1 cellular context compared by ENCODE assay signal in genomic region chr3:189563841-189564563, GRCh38.
A peak's percentile ranks its signal among the peaks of the same experiment; 100 is the strongest.
TF ChIP-seq lines count a peak whose summit lies in the region.

No MANE protein-coding gene starts in this region.

TF ChIP-seq in GM12878, 131 proteins besides CTCF, POLR2A, EP300 and RAD21 (continued from another document and continues in another):
- no peak for TF ChIP-seq PAX8 (IDR thresholded peaks at IDR 0.05)
- TF ChIP-seq RFX5 (IDR thresholded peaks at IDR 0.05; ENCODE audit: low read depth, low read length): no peak
- no peak; the same call in 1 of the 2 replicates for TF ChIP-seq TARDBP (IDR thresholded peaks at IDR 0.05; ENCODE audit: borderline replicate concordance)
- TF ChIP-seq RB1 (IDR thresholded peaks at IDR 0.05; ENCODE audit: borderline replicate concordance): no peak
- TF ChIP-seq NR2F1 (conservative IDR thresholded peaks at IDR 0.05): no peak; the same call in 1 of the 2 replicates
- peak; percentile 91; the same call in 1 of the 2 replicates for TF ChIP-seq CBFB (IDR thresholded peaks at IDR 0.05; ENCODE audit: low read depth)
- TF ChIP-seq PAX5 (IDR thresholded peaks at IDR 0.05; ENCODE audit: borderline replicate concordance, low read depth, low read length): peak; percentile 64; the same call in 1 of the 2 replicates
- peak; percentile 61 for TF ChIP-seq IKZF1 (conservative IDR thresholded peaks at IDR 0.05)
- TF ChIP-seq EZH2 (IDR thresholded peaks at IDR 0.05; ENCODE audit: borderline replicate concordance, control insufficient read depth, low read depth, low read length): 0 out of 2 replicates have a peak, but pooled peaks have one; percentile 45
- TF ChIP-seq MXI1 (IDR thresholded peaks at IDR 0.05; ENCODE audit: low read depth, low read length): no peak
- TF ChIP-seq WRNIP1 (IDR thresholded peaks at IDR 0.05; ENCODE audit: borderline replicate concordance, low read depth, low read length): no peak
- TF ChIP-seq ZNF24 (IDR thresholded peaks at IDR 0.05): no peak
- TF ChIP-seq MTA2 (IDR thresholded peaks at IDR 0.05; ENCODE audit: low read depth): peak; percentile 64; the same call in 1 of the 2 replicates
- peak; percentile 84 for TF ChIP-seq PKNOX1 (IDR thresholded peaks at IDR 0.05)
- no peak for TF ChIP-seq NFXL1 (IDR thresholded peaks at IDR 0.05; ENCODE audit: borderline replicate concordance)
- peak; percentile 63; the same call in 1 of the 2 replicates for TF ChIP-seq DPF2 (IDR thresholded peaks at IDR 0.05)
- TF ChIP-seq ATF2 (IDR thresholded peaks at IDR 0.05; ENCODE audit: low read length): peak; percentile 76
- TF ChIP-seq RELA (IDR thresholded peaks at IDR 0.05; ENCODE audit: borderline replicate concordance, partially characterized antibody): no peak
- TF ChIP-seq ZNF384 (IDR thresholded peaks at IDR 0.05; ENCODE audit: borderline replicate concordance, low read depth, low read length): no peak
- TF ChIP-seq FOXM1 (IDR thresholded peaks at IDR 0.05; ENCODE audit: low read depth, low read length): peak; percentile 89
- no peak; the same call in 1 of the 2 replicates for TF ChIP-seq SMC3 (IDR thresholded peaks at IDR 0.05; ENCODE audit: borderline replicate concordance, low read length)
- TF ChIP-seq NFIC (IDR thresholded peaks at IDR 0.05; ENCODE audit: low read depth, low read length): peak; percentile 92
- no peak for TF ChIP-seq ZBTB11 (CRISPR knock-in tag; IDR thresholded peaks at IDR 0.05)
- TF ChIP-seq SPI1 (IDR thresholded peaks at IDR 0.05; ENCODE audit: borderline replicate concordance, insufficient read depth, low read depth, low read length): no peak
- no peak for TF ChIP-seq ZBED1 (IDR thresholded peaks at IDR 0.05; ENCODE audit: borderline replicate concordance)
- no peak for TF ChIP-seq CHD1 (IDR thresholded peaks at IDR 0.05; ENCODE audit: low read depth, low read length)
- no peak for TF ChIP-seq TCF7 (IDR thresholded peaks at IDR 0.05; ENCODE audit: borderline replicate concordance)
- no peak for TF ChIP-seq ELK1 (IDR thresholded peaks at IDR 0.05; ENCODE audit: low read depth, low read length)
- TF ChIP-seq RBBP5 (conservative IDR thresholded peaks at IDR 0.05): no peak
- TF ChIP-seq CHD4 (IDR thresholded peaks at IDR 0.05): no peak
- no peak for TF ChIP-seq POLR2AphosphoS5 (IDR thresholded peaks at IDR 0.05; ENCODE audit: low read length)
- TF ChIP-seq ATF3 (IDR thresholded peaks at IDR 0.05; ENCODE audit: borderline replicate concordance, extremely low read depth, low read depth, low read length): no peak
- no peak for TF ChIP-seq HDAC6 (IDR thresholded peaks at IDR 0.05; ENCODE audit: unreplicated experiment)
- peak; percentile 69; the same call in 1 of the 2 replicates for TF ChIP-seq TCF12 (IDR thresholded peaks at IDR 0.05; ENCODE audit: low read depth, low read length)
- TF ChIP-seq IKZF2 (IDR thresholded peaks at IDR 0.05): peak; percentile 31 to 78; a peak in 3 of 4 replicates
- TF ChIP-seq YBX1 (IDR thresholded peaks at IDR 0.05): no peak
- TF ChIP-seq TBL1XR1 (IDR thresholded peaks at IDR 0.05; ENCODE audit: low read depth, low read length): peak; percentile 71; the same call in 1 of the 2 replicates
- no peak for TF ChIP-seq CEBPZ (IDR thresholded peaks at IDR 0.05; ENCODE audit: low read depth, low read length)
- no peak for TF ChIP-seq NR2C2 (IDR thresholded peaks at IDR 0.05; ENCODE audit: borderline replicate concordance, control insufficient read depth, insufficient read length, low read depth)
- TF ChIP-seq BACH1 (IDR thresholded peaks at IDR 0.05; ENCODE audit: borderline replicate concordance): no peak
- TF ChIP-seq NRF1 (conservative IDR thresholded peaks at IDR 0.05; ENCODE audit: low read depth, low read length): no peak
- no peak for TF ChIP-seq FOXK2 (IDR thresholded peaks at IDR 0.05)
- TF ChIP-seq SKIL (IDR thresholded peaks at IDR 0.05; ENCODE audit: low read depth, poor library complexity, severe bottlenecking): no peak
- no peak for TF ChIP-seq SMAD5 (IDR thresholded peaks at IDR 0.05; ENCODE audit: low read depth)
- TF ChIP-seq STAT1 (conservative IDR thresholded peaks at IDR 0.05): no peak
- peak; percentile 66; the same call in 1 of the 2 replicates for TF ChIP-seq MLLT1 (IDR thresholded peaks at IDR 0.05)
- 0 out of 2 replicates have a peak, but pooled peaks have one; percentile 55 for TF ChIP-seq MTA3 (IDR thresholded peaks at IDR 0.05; ENCODE audit: borderline replicate concordance, low read length)
- TF ChIP-seq RUNX3 (IDR thresholded peaks at IDR 0.05; ENCODE audit: low read length): peak; percentile 98
- no peak for TF ChIP-seq RCOR1 (conservative IDR thresholded peaks at IDR 0.05; ENCODE audit: low read depth, low read length)
- peak; percentile 64; the same call in 1 of the 2 replicates for TF ChIP-seq PML (IDR thresholded peaks at IDR 0.05; ENCODE audit: low read length)
- peak; percentile 69; the same call in 1 of the 2 replicates for TF ChIP-seq CREM (IDR thresholded peaks at IDR 0.05; ENCODE audit: low read depth)
- TF ChIP-seq GABPA (IDR thresholded peaks at IDR 0.05; ENCODE audit: low read depth): no peak
- no peak for TF ChIP-seq BMI1 (IDR thresholded peaks at IDR 0.05; ENCODE audit: borderline replicate concordance)
- no peak for TF ChIP-seq SP1 (IDR thresholded peaks at IDR 0.05; ENCODE audit: low read depth, low read length)
- TF ChIP-seq SUPT20H (IDR thresholded peaks at IDR 0.05; ENCODE audit: borderline replicate concordance, control insufficient read depth, low read depth, low read length): no peak
- TF ChIP-seq JUND (IDR thresholded peaks at IDR 0.05; ENCODE audit: low read depth, low read length): no peak
- no peak for TF ChIP-seq SRF (IDR thresholded peaks at IDR 0.05; ENCODE audit: low read depth in 2 of 2, low read length in 2 of 2)
- peak; percentile 85 for TF ChIP-seq EED (IDR thresholded peaks at IDR 0.05; ENCODE audit: low read depth)
- peak; percentile 70; the same call in 1 of the 2 replicates for TF ChIP-seq IRF4 (IDR thresholded peaks at IDR 0.05; ENCODE audit: low read depth, low read length)
- TF ChIP-seq MEF2B (IDR thresholded peaks at IDR 0.05; ENCODE audit: partially characterized antibody, poor library complexity, severe bottlenecking): peak; percentile 30
- no peak for TF ChIP-seq EGR1 (IDR thresholded peaks at IDR 0.05; ENCODE audit: borderline replicate concordance in 1 of 2, low read depth in 2 of 2, low read length in 2 of 2)
